ENCODE assay signal across 8 cellular contexts in genomic region chr21:37367301-37367757, GRCh38. TPM values are rescaled to one million over a fixed set of nuclear protein-coding genes. Genes with fewer than 3 reads are reported as not detected.
DNase-seq lines count a peak whose midpoint lies in the region; ATAC-seq, FAIRE-seq and TF ChIP-seq lines count a peak whose summit lies in the region.

No MANE protein-coding gene starts in this region.

- intact Hi-C loops in HepG2 (cut with micrococcal nuclease; ENCODE audit: unreplicated experiment), result loop anchor here (5.0 kb wide), 2 partner anchors 145 to 215 kb away; no protein-coding TSS in a partner anchor
- intact Hi-C loops in thyroid gland (cut with DNase I), result loop anchor here (5.0 to 10.0 kb wide), 2 partner anchors 197 to 290 kb away; no protein-coding TSS in a partner anchor

- no peaks in the 10 kb centered on the region for H3K9me3 ChIP-seq in astrocyte (ENCODE audit: insufficient read depth, low read depth, low read length)
- no peaks in the 10 kb centered on the region for H3K9me3 ChIP-seq in HepG2 (ENCODE audit: low read length)
- H3K9me3 ChIP-seq in thyroid gland, result no peaks in the 10 kb centered on the region

- peaks cover 27% of the 10 kb centered on the region for H3K4me1 Mint-ChIP-seq in astrocyte (ENCODE audit: low read depth, unreplicated experiment)

- H3K4me3 ChIP-seq in astrocyte (ENCODE audit: insufficient read depth, low read depth, low read length) (peak overlapping the region; percentile 93), HepG2 (replicated peaks in 1 of 3; ENCODE audit: insufficient read depth in 1 of 3, low read depth in 2 of 3, low read length in 3 of 3) (peak overlapping the region; percentile 78 to 97 (median 92); a peak in 5 of 6 replicates), thyroid gland (replicated peaks in 1 of 3) (peak overlapping the region; percentile 76 to 84 (median 82))

- no peak for TF ChIP-seq POLR2A in HepG2 (IDR thresholded peaks at IDR 0.05; ENCODE audit: insufficient read depth in 1 of 2, low read depth in 2 of 2, low read length in 2 of 2)
- TF ChIP-seq POLR2A in thyroid gland (IDR thresholded peaks at IDR 0.05), result no peak

- H2AFZ ChIP-seq in astrocyte (ENCODE audit: low read depth, low read length), result no peak overlapping the region
- H2AFZ ChIP-seq in HepG2 (ENCODE audit: low read length), result no peak overlapping the region

- BruUV-seq in HepG2 (replicated peaks; lab: Mats Ljungman, UMichigan), result no TSS peak

- H3K4me2 ChIP-seq in astrocyte (ENCODE audit: low read length) (peak overlapping the region; percentile 91), HepG2 (ENCODE audit: low read depth, low read length) (no peak overlapping the region)

- CTCF ChIA-PET in GM10248 (lab: Yijun Ruan, JAX), result no interaction called here
- CTCF ChIA-PET in HepG2 (lab: Yijun Ruan, JAX; ENCODE audit: low intra/inter-chr PET ratio, low total read pairs), result no interaction called here

- H3K4me1 ChIP-seq in astrocyte (ENCODE audit: insufficient read depth, low read length) (peaks cover 22% of the 10 kb centered on the region), HepG2 (ENCODE audit: insufficient read depth, low read length) (peaks cover 40% of the 10 kb centered on the region), thyroid gland (peaks cover 28 to 33% of the 10 kb centered on the region in 2 donors)

- H3K9me3 Mint-ChIP-seq in astrocyte (ENCODE audit: unreplicated experiment), result peaks cover 1% of the 10 kb centered on the region

- no peak overlapping the region for H3K27ac Mint-ChIP-seq in astrocyte (ENCODE audit: unreplicated experiment)

- H3K4me3 Mint-ChIP-seq in astrocyte (ENCODE audit: unreplicated experiment), result peak overlapping the region; percentile 83

- H3K9ac ChIP-seq in astrocyte (ENCODE audit: low read length) (peak overlapping the region; percentile 98), HepG2 (ENCODE audit: insufficient read depth, low read depth, low read length) (peak overlapping the region; percentile 100)

- H3K79me2 ChIP-seq in astrocyte (ENCODE audit: insufficient read depth, low read length) (peaks cover 54% of the 10 kb centered on the region), HepG2 (ENCODE audit: insufficient read depth, low read length) (peaks cover 58% of the 10 kb centered on the region)

- TF ChIP-seq CTCF in GM10248 (IDR thresholded peaks at IDR 0.05; ENCODE audit: control extremely low read depth, extremely low read depth, low read depth, missing control alignments) (no peak), astrocyte (IDR thresholded peaks at IDR 0.05; ENCODE audit: insufficient read depth, low read depth, low read length) (no peak), HepG2 (CRISPR knock-in tag; IDR thresholded peaks at IDR 0.05) (no peak), thyroid gland (IDR thresholded peaks at IDR 0.05) (no peak)

- FAIRE-seq in astrocyte (lab: Jason Lieb, UNC), result no peak
- FAIRE-seq in HepG2 (lab: Jason Lieb, UNC), result no peak

- ATAC-seq in HG03521 (IDR thresholded peaks at IDR 0.05; ENCODE audit: unreplicated experiment) (peak; percentile 4), HepG2 (no peak)

- peaks cover 6% of the 10 kb centered on the region for H3K36me3 Mint-ChIP-seq in astrocyte (ENCODE audit: low read depth, unreplicated experiment)

- DNase-seq in GM10248 (ENCODE audit: extremely low spot score), result peak; percentile 27
- no peak for DNase-seq in astrocyte (ENCODE audit: low read depth)
- DNase-seq in HepG2 (ENCODE audit: low spot score), result no peak
- peak in 1 of 2 donors; percentile 11 for DNase-seq in thyroid gland
- no peak for DNase-seq in NCI-H146 treated with DMSO at 0.1 percent for 48 hours (lab: John Stamatoyannopoulos, UW; ENCODE audit: unreplicated experiment)
- no peak for DNase-seq in NCI-H2107 (lab: John Stamatoyannopoulos, UW)
- no peak for DNase-seq in GM19238 (ENCODE audit: insufficient read length, low spot score)

- H4K20me1 ChIP-seq in astrocyte (ENCODE audit: insufficient read depth, low read length) (peaks cover 42% of the 10 kb centered on the region), HepG2 (ENCODE audit: insufficient read depth, low read length) (peaks cover 43% of the 10 kb centered on the region)

- TF ChIP-seq RAD21 in HepG2 (CRISPR knock-in tag; IDR thresholded peaks at IDR 0.05), result no peak

- H3K36me3 ChIP-seq in astrocyte (ENCODE audit: insufficient read depth, low read length) (no peaks in the 10 kb centered on the region), HepG2 (replicated peaks in 1 of 2; ENCODE audit: control insufficient read depth in 1 of 2, insufficient read depth in 2 of 2, low read length in 2 of 2) (no peaks in the 10 kb centered on the region), thyroid gland (no peaks in the 10 kb centered on the region)

- WGBS in HepG2 (ENCODE audit: low lambda C conversion rate), result 0% methylated on average over 14 of the region's 75 CpGs
- WGBS in thyroid gland, 2 donors, result no CpG with 5 or more reads among the region's 75 CpGs

- H3K27ac ChIP-seq in astrocyte (ENCODE audit: low read depth, low read length), result peak overlapping the region; percentile 98
- H3K27ac ChIP-seq in HepG2 (ENCODE audit: extremely low read length, insufficient read depth, low read length), result peak overlapping the region; percentile 99
- H3K27ac ChIP-seq in thyroid gland, result peak overlapping the region; percentile 98 to 100 (median 99)

- POLR2A ChIA-PET in GM10248 (lab: Yijun Ruan, JAX) (no interaction called here), HepG2 (lab: Yijun Ruan, JAX) (no interaction called here)

- in situ Hi-C loops in HepG2 (cut with HindIII; ENCODE audit: extremely low pct_ligation_motif_present, low pct_unique_long_range_greater_than_20kb), result loop anchor here (5.0 kb wide), 1 partner anchor 100 kb away; the partner anchor contains the start of gene VPS26C

- no peaks in the 10 kb centered on the region for H3K27me3 ChIP-seq in astrocyte (ENCODE audit: insufficient read depth, low read length)
- H3K27me3 ChIP-seq in HepG2 (ENCODE audit: control insufficient read depth in 1 of 2, insufficient read depth in 2 of 2, low read length in 2 of 2), result no peaks in the 10 kb centered on the region; a peak in 1 of 5 replicates
- H3K27me3 ChIP-seq in thyroid gland, result no peaks in the 10 kb centered on the region

- H3K27me3 Mint-ChIP-seq in astrocyte (ENCODE audit: low read depth, unreplicated experiment), result no peaks in the 10 kb centered on the region

- TF ChIP-seq EP300 in HepG2 (IDR thresholded peaks at IDR 0.05; ENCODE audit: low read depth in 2 of 2, low read length in 2 of 2) (no peak), HepG2 (CRISPR knock-in tag; IDR thresholded peaks at IDR 0.05; ENCODE audit: borderline replicate concordance) (no peak)

TF ChIP-seq in HepG2, 621 proteins besides CTCF, POLR2A, EP300 and RAD21 (continues in another document):
- no peak for TF ChIP-seq ZNF574 (CRISPR knock-in tag; IDR thresholded peaks at IDR 0.05)
- no peak for TF ChIP-seq AKAP8 (CRISPR knock-in tag; IDR thresholded peaks at IDR 0.05)
- no peak for TF ChIP-seq YEATS2 (CRISPR knock-in tag; IDR thresholded peaks at IDR 0.05; ENCODE audit: borderline replicate concordance)
- no peak for TF ChIP-seq GZF1 (CRISPR knock-in tag; IDR thresholded peaks at IDR 0.05)
- no peak for TF ChIP-seq ZNF235 (CRISPR knock-in tag; IDR thresholded peaks at IDR 0.05; ENCODE audit: borderline replicate concordance)

RNA-seq across cellular contexts. Expression of gene DYRK1A, which starts 0.8 kb away (rescaled TPM):
- total RNA-seq in astrocyte (41.7 and 44.6 TPM in 2 replicates), HepG2 (2016; rRNA removed; fragmentation: Illumina TruSeq; extraction: Trizol) (32.7 and 34.2 TPM in 2 replicates), thyroid gland (100 to 1,000 TPM; 104 to 299 (median 116) TPM)
- 19.1 and 19.6 TPM in 2 replicates for total RNA-seq in HepG2 (2016; cell fraction: cytosol; rRNA removed; fragmentation: Illumina TruSeq; extraction: Trizol; ENCODE audit: low read depth)
- 30.4 and 33.9 TPM in 2 replicates for total RNA-seq in HepG2 (2016; cell fraction: insoluble cytoplasmic fraction; rRNA removed; fragmentation: Illumina TruSeq; extraction: Trizol)
- 15.6 and 16.1 TPM in 2 replicates for total RNA-seq in HepG2 (2016; cell fraction: membrane; rRNA removed; fragmentation: Illumina TruSeq; extraction: Trizol)
- total RNA-seq in HepG2 (2016; cell fraction: nucleus; rRNA removed; fragmentation: Illumina TruSeq; extraction: Trizol), result 54.9 and 62.8 TPM in 2 replicates
- polyA plus RNA-seq in HepG2 (2011; rRNA removed), result 24.6 and 28.2 TPM in 2 replicates
- polyA plus RNA-seq in HepG2 (2011; cell fraction: cytosol; rRNA removed), result 14.9 and 16.4 TPM in 2 replicates
- polyA plus RNA-seq in HepG2 (2011; cell fraction: nucleus; rRNA removed), result 31.7 and 39.9 TPM in 2 replicates
- 10.1 and 12.5 TPM in 2 replicates for polyA plus RNA-seq in HepG2 (2012)
- 0.50 and 0.67 TPM in 2 replicates for polyA plus RNA-seq in HepG2 (2016; cell fraction: cytosol; fragmentation: Illumina TruSeq; extraction: Trizol; ENCODE audit: low read depth)
- 16.1 and 18.0 TPM in 2 replicates for polyA plus RNA-seq in HepG2 (2016; cell fraction: insoluble cytoplasmic fraction; fragmentation: Illumina TruSeq; extraction: Trizol; ENCODE audit: low read depth)
- polyA plus RNA-seq in HepG2 (2016; cell fraction: membrane; fragmentation: Illumina TruSeq; extraction: Trizol; ENCODE audit: low read depth), result 2.9 and 3.0 TPM in 2 replicates
- polyA plus RNA-seq in HepG2 (2016; cell fraction: nucleus; fragmentation: Illumina TruSeq; extraction: Trizol; ENCODE audit: insufficient read depth, low read depth), result 25.5 and 28.0 TPM in 2 replicates
- polyA minus RNA-seq in HepG2 (2011; rRNA and poly(A)+ RNA removed; ENCODE audit: low replicate concordance), result 128 and 208 TPM in 2 replicates
- polyA minus RNA-seq in HepG2 (2011; cell fraction: cytosol; rRNA and poly(A)+ RNA removed), result 25.3 and 30.3 TPM in 2 replicates
- polyA minus RNA-seq in HepG2 (2011; cell fraction: nucleus; rRNA and poly(A)+ RNA removed), result 132 and 133 TPM in 2 replicates
